8 cellular contexts compared by ENCODE assay signal in the genomic region with DNA sequence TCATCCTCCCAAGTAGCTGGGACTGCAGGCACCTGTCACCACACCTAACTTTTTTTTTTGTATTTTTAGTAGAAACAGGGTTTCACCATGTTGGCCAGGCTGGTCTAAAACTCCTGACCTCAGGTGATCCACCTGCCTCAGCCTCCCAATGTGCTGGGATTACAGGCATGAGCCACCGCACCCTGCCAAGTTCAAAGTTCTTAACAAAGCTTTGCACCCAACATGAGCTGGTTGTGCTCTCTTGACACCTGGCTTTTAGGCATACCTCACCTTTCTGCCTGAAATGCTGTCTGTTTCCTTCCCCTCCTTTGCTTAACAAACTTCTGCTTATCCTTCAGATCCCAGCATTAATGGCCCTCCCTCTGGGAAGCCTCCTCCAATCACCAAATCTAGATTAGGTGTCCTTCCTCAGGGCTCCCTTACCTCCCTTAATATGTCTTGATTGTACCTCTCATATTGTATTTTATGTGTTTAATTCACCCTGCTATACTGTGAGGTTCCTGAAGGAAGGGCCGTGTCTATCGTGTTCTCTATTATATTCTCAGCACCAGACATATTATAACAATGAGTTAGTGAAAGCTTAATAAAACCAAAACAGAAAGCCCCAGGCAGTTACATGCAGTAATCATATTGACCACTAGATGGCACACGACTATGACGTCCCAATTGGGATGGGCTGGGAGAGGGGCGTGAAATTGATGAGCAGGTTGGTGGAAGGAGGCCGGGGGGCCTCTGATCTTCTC.
DNase-seq lines count a peak whose midpoint lies in the region; ATAC-seq, FAIRE-seq and TF ChIP-seq lines count a peak whose summit lies in the region.

No MANE protein-coding gene starts in this region.

- H3K9me3 Mint-ChIP-seq in memory B cell = peaks cover 4% of the 10 kb centered on the region

- H3K4me2 ChIP-seq in PC-9 = no peak overlapping the region

- CTCF ChIA-PET in PC-9 (lab: Charles Lee) = interaction anchor here (0.6 to 1.2 kb wide), 8 partner anchors 10 to 162 kb away, joined by 3 to 5 read pairs (median 4); no protein-coding TSS in a partner anchor

- no TSS peak for BruUV-seq in PC-9 (replicated peaks; lab: Mats Ljungman, UMichigan)

- H3K27me3 Mint-ChIP-seq in memory B cell = no peaks in the 10 kb centered on the region

- intact Hi-C loops in PC-9 (cut with micrococcal nuclease; ENCODE audit: unreplicated experiment) = loop anchor here (1.0 kb wide), 2 partner anchors 31 to 161 kb away; no protein-coding TSS in a partner anchor
- intact Hi-C loops in colonic mucosa (cut with DNase I) = no loop called here

- no peaks in the 10 kb centered on the region for H3K9me3 ChIP-seq in PC-9 (ENCODE audit: insufficient read depth, low read depth)
- H3K9me3 ChIP-seq in colonic mucosa = no peaks in the 10 kb centered on the region

- H3K27ac ChIP-seq in PC-9 = no peak overlapping the region
- peak overlapping the region; percentile 45 for H3K27ac ChIP-seq in colonic mucosa

- TF ChIP-seq CTCF in AG09319 (IDR thresholded peaks at IDR 0.05; ENCODE audit: low read depth, low read length) (peak; percentile 68), PC-9 (conservative IDR thresholded peaks at IDR 0.05) (peak; percentile 92), colonic mucosa (IDR thresholded peaks at IDR 0.05) (peak; percentile 88)

- no peak for DNase-seq in AG09319 (ENCODE audit: extremely low read depth, low read depth)
- DNase-seq in GM18507 (ENCODE audit: extremely low spot score, insufficient read length, low read depth) = no peak
- DNase-seq in PC-9 = peak in 1 of 2 experiments; percentile 18
- peak; percentile 63 for DNase-seq in colonic mucosa
- DNase-seq in memory B cell (ENCODE audit: low spot score in 2 of 2) = peak; percentile 50 to 56

- H3K4me3 Mint-ChIP-seq in memory B cell = no peak overlapping the region

- H3K36me3 Mint-ChIP-seq in memory B cell = no peaks in the 10 kb centered on the region

- no peak overlapping the region for H3K4me3 ChIP-seq in PC-9
- H3K4me3 ChIP-seq in colonic mucosa = no peak overlapping the region

- H3K27ac Mint-ChIP-seq in memory B cell = peak overlapping the region; percentile 21

- no peak overlapping the region for H2AFZ ChIP-seq in PC-9

- POLR2A ChIA-PET in PC-9 (lab: Charles Lee; ENCODE audit: unreplicated experiment) = interaction anchor here (0.5 kb wide), 1 partner anchor 171 kb away, joined by 3 read pairs; no protein-coding TSS in a partner anchor

- peaks cover 8% of the 10 kb centered on the region for H3K4me1 Mint-ChIP-seq in memory B cell

- ATAC-seq in memory B cell (ENCODE audit: low read depth) (peak; percentile 80), GM19324 (IDR thresholded peaks at IDR 0.05; ENCODE audit: low FRiP score, unreplicated experiment) (no peak), HG03045 (IDR thresholded peaks at IDR 0.05; ENCODE audit: unreplicated experiment) (no peak), HG02852 (IDR thresholded peaks at IDR 0.05; ENCODE audit: unreplicated experiment) (no peak)

- H3K27me3 ChIP-seq in PC-9 (ENCODE audit: insufficient read depth, low read depth) (no peaks in the 10 kb centered on the region), colonic mucosa (no peaks in the 10 kb centered on the region)

- H4K20me1 ChIP-seq in PC-9 (ENCODE audit: insufficient read depth) = no peaks in the 10 kb centered on the region

- FAIRE-seq in GM18507 (lab: Jason Lieb, UNC) = peak; percentile 68

- no peaks in the 10 kb centered on the region for H3K9me2 ChIP-seq in PC-9 (ENCODE audit: insufficient read depth)

- no peaks in the 10 kb centered on the region for H3K4me1 ChIP-seq in PC-9 (replicated peaks; ENCODE audit: insufficient read depth)
- H3K4me1 ChIP-seq in colonic mucosa = peaks cover 4% of the 10 kb centered on the region

- no peaks in the 10 kb centered on the region for H3F3A ChIP-seq in PC-9 (ENCODE audit: insufficient read depth, low read depth)

- H3K79me2 ChIP-seq in PC-9 (ENCODE audit: low read depth) = no peaks in the 10 kb centered on the region

- no peaks in the 10 kb centered on the region for H3K36me3 ChIP-seq in PC-9 (ENCODE audit: low read depth)
- H3K36me3 ChIP-seq in colonic mucosa = no peaks in the 10 kb centered on the region

- peak overlapping the region in 1 of 2 donors; percentile 51 for H3K9ac ChIP-seq in colonic mucosa (ENCODE audit: low read depth in 2 of 2, low read length in 2 of 2)

Comparison
In these comparisons a context has a peak if more than half of its experiments do, and no peak if none do; other contexts are left out.
1. DNase-seq: peak in colonic mucosa (single experiment) and memory B cell (2 of 2); none in AG09319 (single experiment) and GM18507 (single experiment).
2. Peak in every context shown above with its lines, with median percentiles within 50 percentile points of each other: CTCF ChIP-seq.